ENCODE assay signal across 2 cellular contexts in the genomic region with DNA sequence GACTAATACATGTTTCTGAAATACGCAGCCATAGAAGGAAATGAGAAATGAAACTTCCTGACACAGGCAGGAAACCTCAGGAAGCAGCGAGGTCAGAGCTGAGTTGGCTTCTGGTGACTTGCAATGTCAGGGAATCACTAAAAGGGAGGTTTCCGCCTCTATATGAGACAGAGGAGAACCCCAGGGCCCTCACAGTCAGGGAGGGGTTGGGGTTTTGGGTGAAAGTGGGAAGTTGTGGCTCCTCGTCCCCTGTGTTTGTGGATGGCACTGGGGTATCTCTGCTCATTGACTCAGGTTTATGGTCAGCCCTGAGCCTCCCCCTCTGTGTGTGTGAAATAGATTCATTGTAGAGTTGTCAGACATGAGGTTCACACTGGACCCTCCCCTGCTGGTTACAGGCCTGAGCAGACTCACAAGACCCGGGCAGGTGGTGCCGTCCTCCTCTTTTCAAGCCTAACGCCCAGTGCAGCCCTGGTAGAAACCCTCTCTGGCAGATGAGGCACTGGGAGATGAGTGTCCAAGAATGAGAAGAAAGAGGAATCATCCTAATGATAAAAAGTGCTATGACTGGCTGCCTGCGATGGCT.
TF ChIP-seq lines count a peak whose summit lies in the region.

No MANE protein-coding gene starts in this region.

TF ChIP-seq in liver, 16 proteins besides CTCF, POLR2A, EP300 and RAD21:
- TF ChIP-seq, protein P1, sequence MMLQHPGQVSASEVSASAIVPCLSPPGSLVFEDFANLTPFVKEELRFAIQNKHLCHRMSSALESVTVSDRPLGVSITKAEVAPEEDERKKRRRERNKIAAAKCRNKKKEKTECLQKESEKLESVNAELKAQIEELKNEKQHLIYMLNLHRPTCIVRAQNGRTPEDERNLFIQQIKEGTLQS (IDR thresholded peaks at IDR 0.05), result no peak
- TF ChIP-seq GABPA (IDR thresholded peaks at IDR 0.05 in 1 of 2, conservative IDR thresholded peaks at IDR 0.05 in 1 of 2) (no peak), NR2F2 (IDR thresholded peaks at IDR 0.05) (peak; percentile 55), RXRA (IDR thresholded peaks at IDR 0.05) (peak in 1 of 2 donors; percentile 26), YY1 (IDR thresholded peaks at IDR 0.05) (peak; percentile 27), EGR1 (IDR thresholded peaks at IDR 0.05; ENCODE audit: low read depth in 2 of 2) (no peak)
- TF ChIP-seq, protein P2, sequence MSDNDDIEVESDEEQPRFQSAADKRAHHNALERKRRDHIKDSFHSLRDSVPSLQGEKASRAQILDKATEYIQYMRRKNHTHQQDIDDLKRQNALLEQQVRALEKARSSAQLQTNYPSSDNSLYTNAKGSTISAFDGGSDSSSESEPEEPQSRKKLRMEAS (IDR thresholded peaks at IDR 0.05), result peak; percentile 43
- TF ChIP-seq, protein P3, sequence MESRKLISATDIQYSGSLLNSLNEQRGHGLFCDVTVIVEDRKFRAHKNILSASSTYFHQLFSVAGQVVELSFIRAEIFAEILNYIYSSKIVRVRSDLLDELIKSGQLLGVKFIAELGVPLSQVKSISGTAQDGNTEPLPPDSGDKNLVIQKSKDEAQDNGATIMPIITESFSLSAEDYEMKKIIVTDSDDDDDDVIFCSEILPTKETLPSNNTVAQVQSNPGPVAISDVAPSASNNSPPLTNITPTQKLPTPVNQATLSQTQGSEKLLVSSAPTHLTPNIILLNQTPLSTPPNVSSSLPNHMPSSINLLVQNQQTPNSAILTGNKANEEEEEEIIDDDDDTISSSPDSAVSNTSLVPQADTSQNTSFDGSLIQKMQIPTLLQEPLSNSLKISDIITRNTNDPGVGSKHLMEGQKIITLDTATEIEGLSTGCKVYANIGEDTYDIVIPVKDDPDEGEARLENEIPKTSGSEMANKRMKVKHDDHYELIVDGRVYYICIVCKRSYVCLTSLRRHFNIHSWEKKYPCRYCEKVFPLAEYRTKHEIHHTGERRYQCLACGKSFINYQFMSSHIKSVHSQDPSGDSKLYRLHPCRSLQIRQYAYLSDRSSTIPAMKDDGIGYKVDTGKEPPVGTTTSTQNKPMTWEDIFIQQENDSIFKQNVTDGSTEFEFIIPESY (IDR thresholded peaks at IDR 0.05), result no peak

TF ChIP-seq in HepG2, 621 proteins besides CTCF, POLR2A, EP300 and RAD21:
- TF ChIP-seq, protein P4, sequence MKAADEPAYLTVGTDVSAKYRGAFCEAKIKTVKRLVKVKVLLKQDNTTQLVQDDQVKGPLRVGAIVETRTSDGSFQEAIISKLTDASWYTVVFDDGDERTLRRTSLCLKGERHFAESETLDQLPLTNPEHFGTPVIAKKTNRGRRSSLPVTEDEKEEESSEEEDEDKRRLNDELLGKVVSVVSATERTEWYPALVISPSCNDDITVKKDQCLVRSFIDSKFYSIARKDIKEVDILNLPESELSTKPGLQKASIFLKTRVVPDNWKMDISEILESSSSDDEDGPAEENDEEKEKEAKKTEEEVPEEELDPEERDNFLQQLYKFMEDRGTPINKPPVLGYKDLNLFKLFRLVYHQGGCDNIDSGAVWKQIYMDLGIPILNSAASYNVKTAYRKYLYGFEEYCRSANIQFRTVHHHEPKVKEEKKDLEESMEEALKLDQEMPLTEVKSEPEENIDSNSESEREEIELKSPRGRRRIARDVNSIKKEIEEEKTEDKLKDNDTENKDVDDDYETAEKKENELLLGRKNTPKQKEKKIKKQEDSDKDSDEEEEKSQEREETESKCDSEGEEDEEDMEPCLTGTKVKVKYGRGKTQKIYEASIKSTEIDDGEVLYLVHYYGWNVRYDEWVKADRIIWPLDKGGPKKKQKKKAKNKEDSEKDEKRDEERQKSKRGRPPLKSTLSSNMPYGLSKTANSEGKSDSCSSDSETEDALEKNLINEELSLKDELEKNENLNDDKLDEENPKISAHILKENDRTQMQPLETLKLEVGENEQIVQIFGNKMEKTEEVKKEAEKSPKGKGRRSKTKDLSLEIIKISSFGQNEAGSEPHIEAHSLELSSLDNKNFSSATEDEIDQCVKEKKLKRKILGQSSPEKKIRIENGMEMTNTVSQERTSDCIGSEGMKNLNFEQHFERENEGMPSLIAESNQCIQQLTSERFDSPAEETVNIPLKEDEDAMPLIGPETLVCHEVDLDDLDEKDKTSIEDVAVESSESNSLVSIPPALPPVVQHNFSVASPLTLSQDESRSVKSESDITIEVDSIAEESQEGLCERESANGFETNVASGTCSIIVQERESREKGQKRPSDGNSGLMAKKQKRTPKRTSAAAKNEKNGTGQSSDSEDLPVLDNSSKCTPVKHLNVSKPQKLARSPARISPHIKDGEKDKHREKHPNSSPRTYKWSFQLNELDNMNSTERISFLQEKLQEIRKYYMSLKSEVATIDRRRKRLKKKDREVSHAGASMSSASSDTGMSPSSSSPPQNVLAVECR (CRISPR knock-in tag; IDR thresholded peaks at IDR 0.05; ENCODE audit: borderline replicate concordance), result no peak
- TF ChIP-seq MXI1 (IDR thresholded peaks at IDR 0.05; ENCODE audit: borderline replicate concordance, low read depth, low read length), result no peak
